Comparison of ENCODE assay signal across 21 cellular contexts in the genomic region with DNA sequence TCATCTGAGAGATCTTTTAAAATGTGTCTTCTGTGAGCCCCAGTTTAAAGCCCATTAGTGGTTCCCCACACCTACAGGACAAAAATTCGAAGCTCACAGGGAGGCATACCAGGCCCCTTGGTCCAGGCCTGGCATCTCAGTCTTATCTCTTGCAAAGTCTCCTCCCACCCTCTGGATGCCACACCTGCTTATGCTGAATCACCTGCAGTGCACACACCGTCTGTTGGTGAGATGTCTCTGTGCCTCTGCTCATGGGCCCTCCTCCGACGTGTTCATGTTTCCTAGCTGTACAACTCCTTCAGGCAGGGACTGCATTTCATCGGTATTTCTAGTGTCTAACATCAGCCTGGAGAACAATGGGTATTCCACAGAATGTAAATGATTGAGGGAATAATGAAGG. TPM values are rescaled to one million over a fixed set of nuclear protein-coding genes. Genes with fewer than 3 reads are reported as not detected.
A peak's percentile ranks its signal among the peaks of the same experiment; 100 is the strongest.
DNase-seq lines count a peak whose midpoint lies in the region; ATAC-seq and TF ChIP-seq lines count a peak whose summit lies in the region.
"Had no signal": no experiment of that assay in that cellular context is flagged by ENCODE, and none has a peak within 500 bp of the region (broad histone marks: within the 10 kb centered on the region; RNA-seq: fewer than 3 reads in every experiment).

No MANE protein-coding gene starts in this region.

- POLR2A ChIA-PET in activated naive CD8-positive, alpha-beta T cell treated with anti-CD3 and anti-CD28 coated beads, Interleukin-2, amount 10 ng/mL, durations not matched to agents 7 days and 5 days (lab: Charles Lee): interaction anchor here (0.6 to 4.4 kb wide), 11 partner anchors 9 to 75 kb away, joined by 3 to 22 read pairs (median 7); partner anchors contain the start of gene UBALD2

- H3K27me3 Mint-ChIP-seq in natural killer cell treated with Interleukin-12 subunit alpha and Interleukin-12 subunit beta and Interleukin-15 and Interleukin-18, amount 100 ng/mL, for 72 hours: no peaks in the 10 kb centered on the region
- H3K27me3 Mint-ChIP-seq in natural killer cell (ENCODE audit: low read depth in 2 of 2): no peaks in the 10 kb centered on the region
- no peaks in the 10 kb centered on the region for H3K27me3 Mint-ChIP-seq in T-helper 17 cell
- H3K27me3 Mint-ChIP-seq in activated naive CD8-positive, alpha-beta T cell treated with anti-CD3 and anti-CD28 coated beads, Interleukin-2, amount 10 ng/mL, durations not matched to agents 7 days and 5 days: no peaks in the 10 kb centered on the region
- no peaks in the 10 kb centered on the region for H3K27me3 Mint-ChIP-seq in stimulated activated memory B cell treated with anti-CD40 and anti-IgM and Interleukin-4, amounts not matched to agents 10 μg/mL and 1 μg/mL and 100 μg/mL, for 72 hours

- peaks cover 27 to 46% of the 10 kb centered on the region in 2 donors for H3K4me1 Mint-ChIP-seq in natural killer cell treated with Interleukin-12 subunit alpha and Interleukin-12 subunit beta and Interleukin-15 and Interleukin-18, amount 100 ng/mL, for 72 hours (ENCODE audit: low read depth in 2 of 2)
- H3K4me1 Mint-ChIP-seq in natural killer cell (peaks cover 0 to 4% of the 10 kb centered on the region in 2 donors), T-helper 17 cell (peaks cover 62% of the 10 kb centered on the region)
- H3K4me1 Mint-ChIP-seq in activated naive CD8-positive, alpha-beta T cell treated with anti-CD3 and anti-CD28 coated beads, Interleukin-2, amount 10 ng/mL, durations not matched to agents 7 days and 5 days: peaks cover 67% of the 10 kb centered on the region
- peaks cover 11% of the 10 kb centered on the region for H3K4me1 Mint-ChIP-seq in stimulated activated memory B cell treated with anti-CD40 and anti-IgM and Interleukin-4, amounts not matched to agents 10 μg/mL and 1 μg/mL and 100 μg/mL, for 72 hours

- H3K9me3 Mint-ChIP-seq in natural killer cell treated with Interleukin-12 subunit alpha and Interleukin-12 subunit beta and Interleukin-15 and Interleukin-18, amount 100 ng/mL, for 72 hours: peaks cover 3% of the 10 kb centered on the region
- H3K9me3 Mint-ChIP-seq in natural killer cell: no peaks in the 10 kb centered on the region
- no peaks in the 10 kb centered on the region for H3K9me3 Mint-ChIP-seq in activated naive CD8-positive, alpha-beta T cell treated with anti-CD3 and anti-CD28 coated beads, Interleukin-2, amount 10 ng/mL, durations not matched to agents 7 days and 5 days
- H3K9me3 Mint-ChIP-seq in stimulated activated memory B cell treated with anti-CD40 and anti-IgM and Interleukin-4, amounts not matched to agents 10 μg/mL and 1 μg/mL and 100 μg/mL, for 72 hours: no peaks in the 10 kb centered on the region
- H3K9me3 Mint-ChIP-seq: endodermal cell, nephron progenitor cell had no signal

- no peaks in the 10 kb centered on the region for H3K9me3 ChIP-seq in T-helper 17 cell (ENCODE audit: control insufficient read depth, low read length, poor library complexity, severe bottlenecking)
- H3K9me3 ChIP-seq: body of pancreas, upper lobe of left lung had no signal

- H3K27ac Mint-ChIP-seq in natural killer cell treated with Interleukin-12 subunit alpha and Interleukin-12 subunit beta and Interleukin-15 and Interleukin-18, amount 100 ng/mL, for 72 hours: peak overlapping the region; percentile 66 to 90
- no peak overlapping the region for H3K27ac Mint-ChIP-seq in natural killer cell
- peak overlapping the region; percentile 96 for H3K27ac Mint-ChIP-seq in T-helper 17 cell
- peak overlapping the region; percentile 86 for H3K27ac Mint-ChIP-seq in activated naive CD8-positive, alpha-beta T cell treated with anti-CD3 and anti-CD28 coated beads, Interleukin-2, amount 10 ng/mL, durations not matched to agents 7 days and 5 days
- H3K27ac Mint-ChIP-seq in stimulated activated memory B cell treated with anti-CD40 and anti-IgM and Interleukin-4, amounts not matched to agents 10 μg/mL and 1 μg/mL and 100 μg/mL, for 72 hours: peak overlapping the region; percentile 21
- H3K27ac Mint-ChIP-seq: endodermal cell, nephron progenitor cell had no signal

- intact Hi-C loops in natural killer cell (cut with micrococcal nuclease): no loop called here

- no peak overlapping the region for H3K4me3 Mint-ChIP-seq in natural killer cell treated with Interleukin-12 subunit alpha and Interleukin-12 subunit beta and Interleukin-15 and Interleukin-18, amount 100 ng/mL, for 72 hours
- H3K4me3 Mint-ChIP-seq in natural killer cell (no peak overlapping the region), T-helper 17 cell (peak overlapping the region; percentile 81)
- H3K4me3 Mint-ChIP-seq in activated naive CD8-positive, alpha-beta T cell treated with anti-CD3 and anti-CD28 coated beads, Interleukin-2, amount 10 ng/mL, durations not matched to agents 7 days and 5 days: no peak overlapping the region
- H3K4me3 Mint-ChIP-seq in stimulated activated memory B cell treated with anti-CD40 and anti-IgM and Interleukin-4, amounts not matched to agents 10 μg/mL and 1 μg/mL and 100 μg/mL, for 72 hours: no peak overlapping the region
- H3K4me3 Mint-ChIP-seq: endodermal cell, nephron progenitor cell had no signal

- TF ChIP-seq CTCF in natural killer cell (IDR thresholded peaks at IDR 0.05): no peak

- peaks cover 21% of the 10 kb centered on the region for H3K36me3 Mint-ChIP-seq in natural killer cell treated with Interleukin-12 subunit alpha and Interleukin-12 subunit beta and Interleukin-15 and Interleukin-18, amount 100 ng/mL, for 72 hours
- no peaks in the 10 kb centered on the region for H3K36me3 Mint-ChIP-seq in natural killer cell
- H3K36me3 Mint-ChIP-seq in T-helper 17 cell (ENCODE audit: low read depth): no peaks in the 10 kb centered on the region
- H3K36me3 Mint-ChIP-seq in activated naive CD8-positive, alpha-beta T cell treated with anti-CD3 and anti-CD28 coated beads, Interleukin-2, amount 10 ng/mL, durations not matched to agents 7 days and 5 days: peaks cover 67% of the 10 kb centered on the region
- no peaks in the 10 kb centered on the region for H3K36me3 Mint-ChIP-seq in stimulated activated memory B cell treated with anti-CD40 and anti-IgM and Interleukin-4, amounts not matched to agents 10 μg/mL and 1 μg/mL and 100 μg/mL, for 72 hours

- no peak for DNase-seq in natural killer cell treated with Interleukin-12 subunit alpha and Interleukin-12 subunit beta and Interleukin-15 and Interleukin-18, amount 100 ng/mL, for 72 hours (ENCODE audit: low spot score)
- DNase-seq in natural killer cell (no peak), T-helper 17 cell (no peak)
- peak; percentile 18 for DNase-seq in activated naive CD8-positive, alpha-beta T cell treated with anti-CD3 and anti-CD28 coated beads, Interleukin-2, amount 10 ng/mL, durations not matched to agents 7 days and 5 days
- DNase-seq: endodermal cell, glutamatergic neuron, KG1, mesenchymal stem cell, NCI-H187 treated with DMSO at 0.1 percent for 48 hours, NCI-H2227 treated with DMSO at 0.1 percent for 48 hours, NCI-H748 treated with DMSO at 0.1 percent for 48 hours, nephron progenitor cell, OCI-M1, SW 1271 had no signal

- no peak for ATAC-seq in natural killer cell treated with Interleukin-12 subunit alpha and Interleukin-12 subunit beta and Interleukin-15 and Interleukin-18, amount 100 ng/mL, for 72 hours
- no peak for ATAC-seq in natural killer cell
- ATAC-seq in T-helper 17 cell: no peak
- ATAC-seq in activated naive CD8-positive, alpha-beta T cell treated with anti-CD3 and anti-CD28 coated beads, Interleukin-2, amount 10 ng/mL, durations not matched to agents 7 days and 5 days (ENCODE audit: low read depth): no peak
- no peak for ATAC-seq in stimulated activated memory B cell treated with anti-CD40 and anti-IgM and Interleukin-4, amounts not matched to agents 10 μg/mL and 1 μg/mL and 100 μg/mL, for 72 hours
- no peak for ATAC-seq in GM21737 (IDR thresholded peaks at IDR 0.05; ENCODE audit: unreplicated experiment)
- ATAC-seq in HG03442 (IDR thresholded peaks at IDR 0.05; ENCODE audit: unreplicated experiment): no peak
- ATAC-seq: body of pancreas had no signal

RNA-seq across cellular contexts. Expression of gene RNF157, which starts 41.6 kb away (rescaled TPM):
- 100 to 1,000 TPM in 1 of 2 donors, 10 to 100 TPM in 1; 46.6 to 124 TPM for total RNA-seq in natural killer cell treated with Interleukin-12 subunit alpha and Interleukin-12 subunit beta and Interleukin-15 and Interleukin-18, amount 100 ng/mL, for 72 hours
- total RNA-seq in natural killer cell (1 to 10 TPM; 4.9 to 9.1 (median 8.5) TPM), T-helper 17 cell (10 to 100 TPM; 43.5 to 45.3 TPM)
- total RNA-seq in activated naive CD8-positive, alpha-beta T cell treated with anti-CD3 and anti-CD28 coated beads, Interleukin-2, amount 10 ng/mL, durations not matched to agents 7 days and 5 days: 100 to 1,000 TPM; 103 to 110 TPM

RNA-seq across cellular contexts. Expression of gene FOXJ1, which starts 57.7 kb away (rescaled TPM):
- total RNA-seq in natural killer cell treated with Interleukin-12 subunit alpha and Interleukin-12 subunit beta and Interleukin-15 and Interleukin-18, amount 100 ng/mL, for 72 hours: under 1 TPM; 0.48 to 0.95 TPM
- total RNA-seq in natural killer cell (under 1 TPM; 0.21 to 0.93 (median 0.36) TPM), T-helper 17 cell (1 to 10 TPM; 1.3 to 2.1 TPM)
- total RNA-seq in activated naive CD8-positive, alpha-beta T cell treated with anti-CD3 and anti-CD28 coated beads, Interleukin-2, amount 10 ng/mL, durations not matched to agents 7 days and 5 days: 1 to 10 TPM; 5.4 to 5.8 TPM
- total RNA-seq: left cardiac atrium, Right ventricle myocardium superior had no signal

Comparison
In these comparisons a context has a peak if more than half of its experiments do, and no peak if none do; other contexts are left out.
1. H3K27ac Mint-ChIP-seq: peak in natural killer cell treated with Interleukin-12 subunit alpha and Interleukin-12 subunit beta and Interleukin-15 and Interleukin-18, amount 100 ng/mL, for 72 hours (2 of 2), T-helper 17 cell (single experiment), activated naive CD8-positive, alpha-beta T cell treated with anti-CD3 and anti-CD28 coated beads, Interleukin-2, amount 10 ng/mL, durations not matched to agents 7 days and 5 days (single experiment) and stimulated activated memory B cell treated with anti-CD40 and anti-IgM and Interleukin-4, amounts not matched to agents 10 μg/mL and 1 μg/mL and 100 μg/mL, for 72 hours (single experiment); none in natural killer cell (0 of 2).
2. RNA of gene RNF157, which starts 41.6 kb away (total RNA-seq): 46.6 to 124 TPM in natural killer cell treated with Interleukin-12 subunit alpha and Interleukin-12 subunit beta and Interleukin-15 and Interleukin-18, amount 100 ng/mL, for 72 hours, 103 to 110 TPM in activated naive CD8-positive, alpha-beta T cell treated with anti-CD3 and anti-CD28 coated beads, Interleukin-2, amount 10 ng/mL, durations not matched to agents 7 days and 5 days and 43.5 to 45.3 TPM in T-helper 17 cell; 4.9 to 9.1 TPM in natural killer cell; every median in the first group is over 4 times any median in the second.